In the genomic region with DNA sequence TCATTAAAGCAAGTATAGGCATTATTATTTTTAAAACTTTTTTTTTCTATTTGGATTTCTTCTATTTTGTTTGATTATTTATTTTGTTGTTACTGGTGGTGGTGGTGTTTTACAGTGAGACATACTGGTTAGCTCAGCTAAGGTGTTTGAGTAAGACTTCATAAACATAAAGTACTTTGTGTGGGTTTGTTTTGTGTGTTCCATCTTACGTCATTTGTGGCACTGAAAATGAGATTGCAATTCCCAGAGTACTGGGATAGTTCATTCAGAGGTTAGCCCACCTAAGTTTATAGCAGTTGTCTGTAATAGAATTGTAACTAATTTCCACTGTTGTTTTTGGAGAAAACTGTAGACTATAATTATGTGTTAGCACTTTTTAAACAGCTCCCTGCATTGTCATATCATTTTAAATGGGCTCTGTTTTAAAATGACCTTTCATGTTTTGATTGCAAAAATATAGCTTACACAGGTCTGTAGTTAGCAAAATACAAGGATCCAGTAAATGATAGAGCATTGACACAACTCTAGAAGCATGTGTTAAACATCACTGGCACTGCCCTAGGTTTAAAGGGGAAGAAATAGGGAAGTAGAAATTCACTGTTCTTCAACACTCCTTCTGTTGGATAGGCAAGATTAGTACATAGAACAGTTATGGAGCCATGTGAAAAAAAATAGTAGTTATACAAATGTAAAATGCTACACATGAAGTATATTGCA, we compare ENCODE assay signal across 9 cellular contexts.
DNase-seq lines count a peak whose midpoint lies in the region; ATAC-seq and TF ChIP-seq lines count a peak whose summit lies in the region.
"Had no signal": no experiment of that assay in that cellular context is flagged by ENCODE, and none has a peak within 500 bp of the region (broad histone marks: within the 10 kb centered on the region; RNA-seq: fewer than 3 reads in every experiment).

No MANE protein-coding gene starts in this region.

- H3K9me3 Mint-ChIP-seq in MCF 10A (ENCODE audit: unreplicated experiment) = no peaks in the 10 kb centered on the region

- no peak overlapping the region for H2BK15ac ChIP-seq in neuronal stem cell (ENCODE audit: low read length)

- H3K4me1 Mint-ChIP-seq in MCF 10A (ENCODE audit: insufficient read depth, unreplicated experiment) = peaks cover 37% of the 10 kb centered on the region

- H3K27me3 ChIP-seq in layer of hippocampus (ENCODE audit: control insufficient read depth, insufficient read depth, low read length) (no peaks in the 10 kb centered on the region), H7 (ENCODE audit: control insufficient read depth, insufficient read depth, low read length) (no peaks in the 10 kb centered on the region), neuronal stem cell (ENCODE audit: control insufficient read depth in 3 of 3, insufficient read depth in 3 of 3, low read depth in 1 of 3, low read length in 3 of 3) (no peaks in the 10 kb centered on the region)
- H3K27me3 ChIP-seq: testis had no signal

- no peak overlapping the region for H2BK12ac ChIP-seq in neuronal stem cell (ENCODE audit: low read length)

- TF ChIP-seq CTCF in NB4 (IDR thresholded peaks at IDR 0.05; ENCODE audit: low read depth, low read length) = no peak
- no peak for TF ChIP-seq CTCF in MCF 10A (IDR thresholded peaks at IDR 0.05; ENCODE audit: unreplicated experiment)

- no peak overlapping the region for H2AFZ ChIP-seq in neuronal stem cell (ENCODE audit: low read length)

- no CpG with 5 or more reads among the region's 1 CpG for WGBS in neuronal stem cell (ENCODE audit: extremely low coverage in 2 of 2, insufficient read length in 2 of 2, insufficient replicate concordance in 1 of 2), 2 donors

- no TSS peak for BruUV-seq in MCF 10A (replicated peaks; lab: Mats Ljungman, UMichigan)

- H3K27ac Mint-ChIP-seq in MCF 10A (ENCODE audit: low read depth, unreplicated experiment) = peak overlapping the region; percentile 92

- no peak for TF ChIP-seq POLR2A in NB4 (IDR thresholded peaks at IDR 0.05; ENCODE audit: extremely low read depth, insufficient read length)

- H2BK120ac ChIP-seq in neuronal stem cell (ENCODE audit: low read depth, low read length) = no peak overlapping the region

- no peak overlapping the region for H4K8ac ChIP-seq in neuronal stem cell (ENCODE audit: low read depth, low read length)

- no peak overlapping the region for H4K91ac ChIP-seq in neuronal stem cell (ENCODE audit: low read depth, low read length, poor library complexity)

- H3K9ac ChIP-seq in neuronal stem cell (ENCODE audit: low read depth, low read length, poor library complexity) = no peak overlapping the region

- CTCF ChIA-PET in MCF 10A (lab: Yijun Ruan, JAX) = interaction anchor here (0.7 to 1.3 kb wide), 4 partner anchors 85 to 1245 kb away, joined by 3 to 4 read pairs (median 3); no protein-coding TSS in a partner anchor

- H3K27ac ChIP-seq in layer of hippocampus (ENCODE audit: low read depth, low read length) (peak overlapping the region; percentile 39), temporal lobe (ENCODE audit: low read depth, low read length) (peak overlapping the region; percentile 41), neuronal stem cell (replicated peaks; ENCODE audit: low read length) (no peak overlapping the region)

- H3K4me3 ChIP-seq in NB4 (ENCODE audit: low read depth, low read length) (no peak overlapping the region), H7 (ENCODE audit: insufficient read depth, low read depth, low read length) (no peak overlapping the region), neuronal stem cell (ENCODE audit: low read length in 2 of 2) (no peak overlapping the region)
- H3K4me3 ChIP-seq: testis had no signal

- H3K23ac ChIP-seq in neuronal stem cell (ENCODE audit: low read depth, low read length, poor library complexity) = no peak overlapping the region

- no peak overlapping the region for H3K14ac ChIP-seq in neuronal stem cell (ENCODE audit: low read length)

- no peak overlapping the region for H3K18ac ChIP-seq in neuronal stem cell (ENCODE audit: low read length)

- H3K36me3 Mint-ChIP-seq in MCF 10A (ENCODE audit: insufficient read depth, unreplicated experiment) = peaks cover under 1% of the 10 kb centered on the region

- intact Hi-C loops in MCF 10A (cut with micrococcal nuclease) = no loop called here

- no peak overlapping the region for H3K4ac ChIP-seq in neuronal stem cell (ENCODE audit: low read length)

- no peaks in the 10 kb centered on the region for H3K9me3 ChIP-seq in neuronal stem cell (replicated peaks in 1 of 2; ENCODE audit: control insufficient read depth in 2 of 2, insufficient read depth in 1 of 2, low read depth in 1 of 2, low read length in 2 of 2)
- H3K9me3 ChIP-seq: testis had no signal

- H3K27me3 Mint-ChIP-seq in MCF 10A (ENCODE audit: insufficient read depth, unreplicated experiment) = no peaks in the 10 kb centered on the region

- POLR2A ChIA-PET in MCF 10A (lab: Yijun Ruan, JAX) = interaction anchor here (0.6 to 4.7 kb wide), 16 partner anchors 10 to 340 kb away, joined by 3 to 26 read pairs (median 4); no protein-coding TSS in a partner anchor

- no peak overlapping the region for H3K4me3 Mint-ChIP-seq in MCF 10A (ENCODE audit: unreplicated experiment)

- no peak overlapping the region for H3K4me2 ChIP-seq in neuronal stem cell (ENCODE audit: insufficient read depth, low read length, poor library complexity, severe bottlenecking)

- ATAC-seq in GM19023 (IDR thresholded peaks at IDR 0.05; ENCODE audit: unreplicated experiment) = no peak

- DNase-seq in NB4 (ENCODE audit: low read depth) (peak; percentile 31), MCF 10A (ENCODE audit: unreplicated experiment) (peak; percentile 31), H7 (no peak), HPDE6-E6E7 (ENCODE audit: extremely low spot score) (no peak), neuronal stem cell (ENCODE audit: low spot score) (no peak)

- H3K36me3 ChIP-seq in H7 (replicated peaks; ENCODE audit: control insufficient read depth, insufficient read depth, low read length) (no peaks in the 10 kb centered on the region), neuronal stem cell (replicated peaks in 1 of 2; ENCODE audit: control insufficient read depth in 2 of 2, insufficient read depth in 2 of 2, low read length in 2 of 2) (no peaks in the 10 kb centered on the region)

- H2BK5ac ChIP-seq in neuronal stem cell (ENCODE audit: low read length) = no peak overlapping the region

- no peaks in the 10 kb centered on the region for H3K4me1 ChIP-seq in neuronal stem cell (ENCODE audit: control insufficient read depth in 2 of 2, insufficient read depth in 1 of 2, low read depth in 1 of 2, low read length in 2 of 2)
- H3K4me1 ChIP-seq: testis had no signal

- H3K79me1 ChIP-seq in neuronal stem cell (ENCODE audit: low read depth, low read length) = no peaks in the 10 kb centered on the region

- H2AK5ac ChIP-seq in neuronal stem cell (ENCODE audit: low read depth, low read length) = no peak overlapping the region

Comparison
In these comparisons a context has a peak if more than half of its experiments do, and no peak if none do; other contexts are left out.
1. DNase-seq: peak in NB4 (single experiment) and MCF 10A (single experiment); none in H7 (single experiment), HPDE6-E6E7 (single experiment) and neuronal stem cell (single experiment).